In the genomic region with DNA sequence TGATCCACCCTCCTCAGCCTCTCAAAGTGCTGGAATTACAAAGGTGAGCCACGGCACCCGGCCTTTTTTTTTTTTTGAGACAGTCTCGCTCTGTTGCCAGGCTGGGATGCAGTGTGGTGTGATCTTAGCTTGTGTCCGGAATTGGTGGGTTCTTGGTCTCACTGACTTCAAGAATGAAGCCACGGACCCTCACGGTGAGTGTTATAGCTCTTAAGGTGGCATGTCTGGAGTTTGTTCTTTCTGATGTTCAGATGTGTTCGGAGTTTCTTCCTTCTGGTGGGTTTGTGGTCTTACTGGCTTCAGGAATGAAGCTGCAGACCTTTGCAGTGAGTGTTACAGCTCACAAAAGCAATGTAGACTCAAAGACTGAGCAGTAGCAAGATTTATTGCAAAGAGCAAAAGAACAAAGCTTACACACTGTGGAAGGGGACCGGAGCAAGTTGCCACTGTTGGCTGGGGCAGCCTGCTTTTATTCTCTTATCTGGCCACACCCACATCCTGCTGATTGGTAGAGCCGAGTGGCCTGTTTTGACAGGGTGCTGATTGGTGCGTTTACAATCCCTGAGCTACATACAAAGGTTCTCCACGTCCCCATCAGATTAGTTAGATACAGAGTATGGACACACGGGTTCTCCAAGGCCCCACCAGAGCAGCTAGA, we compare ENCODE assay signal across 8 cellular contexts.
DNase-seq lines count a peak whose midpoint lies in the region; ATAC-seq and TF ChIP-seq lines count a peak whose summit lies in the region.
"Not testable (repeated sequence)": the region's sequence is repeated elsewhere in the genome, so short reads cannot be mapped to it uniquely, and the experiment has no call there.

No MANE protein-coding gene starts in this region.

- H3K36me3 Mint-ChIP-seq in CD4-positive, alpha-beta memory T cell; WTC11: not testable (repeated sequence)
- peaks cover 54% of the 10 kb centered on the region for H3K36me3 Mint-ChIP-seq in activated T-cell treated with anti-CD3 and anti-CD28 coated beads, Interleukin-2, amount 50 U/mL, for 24 hours (ENCODE audit: low read depth)
- H3K36me3 Mint-ChIP-seq in activated naive CD8-positive, alpha-beta T cell treated with anti-CD3 and anti-CD28 coated beads for 36 hours: peaks cover 80% of the 10 kb centered on the region
- H3K36me3 Mint-ChIP-seq in stimulated activated naive CD8-positive, alpha-beta T cell treated with anti-CD3 and anti-CD28 coated beads, Interleukin-15, Interleukin-2, amounts not matched to agents 100 ng/mL and 50 ng/mL, for 24 hours (ENCODE audit: low read depth): peaks cover 57% of the 10 kb centered on the region

- intact Hi-C loops in CD4-positive, alpha-beta memory T cell (cut with micrococcal nuclease); OCI-LY7 (cut with micrococcal nuclease; ENCODE audit: unreplicated experiment): not testable (repeated sequence)

- H3K4me3 ChIP-seq in CD4-positive, alpha-beta memory T cell (ENCODE audit: low read length in 2 of 2); OCI-LY7 (ENCODE audit: low read depth, low read length, poor library complexity, severe bottlenecking); epithelial cell of esophagus (ENCODE audit: low read length); neutrophil (ENCODE audit: low read depth in 1 of 2, low read length in 1 of 2): not testable (repeated sequence)

- CTCF ChIA-PET in CD4-positive, alpha-beta memory T cell (lab: Charles Lee; ENCODE audit: partially characterized antibody): interaction anchor here (0.6 to 8.0 kb wide), 5 partner anchors 14 to 264 kb away, joined by 3 to 39 read pairs (median 3); no protein-coding TSS in a partner anchor
- CTCF ChIA-PET in OCI-LY7 (lab: Charles Lee; ENCODE audit: unreplicated experiment): not testable (repeated sequence)
- CTCF ChIA-PET in WTC11 (lab: Charles Lee): interaction anchor here (0.8 to 1.4 kb wide), 3 partner anchors 68 to 265 kb away, joined by 3 to 5 read pairs (median 4); no protein-coding TSS in a partner anchor

- DNase-seq in CD4-positive, alpha-beta memory T cell; OCI-LY7 (ENCODE audit: low spot score); WTC11 (ENCODE audit: low spot score); activated T-cell treated with anti-CD3 and anti-CD28 coated beads, Interleukin-2, amount 50 U/mL, for 24 hours: not testable (repeated sequence)
- DNase-seq in activated naive CD8-positive, alpha-beta T cell treated with anti-CD3 and anti-CD28 coated beads for 36 hours: peak; percentile 52
- DNase-seq in epithelial cell of esophagus (ENCODE audit: low read depth): peak; percentile 32

- not testable (repeated sequence) for H2AFZ ChIP-seq in OCI-LY7 (ENCODE audit: low read length)

- H3K4me2 ChIP-seq in OCI-LY7 (ENCODE audit: low read length): not testable (repeated sequence)

- not testable (repeated sequence) for H3K79me2 ChIP-seq in OCI-LY7 (ENCODE audit: insufficient read depth, low read depth, low read length)

- not testable (repeated sequence) for H3K27ac ChIP-seq in CD4-positive, alpha-beta memory T cell (ENCODE audit: low read depth, low read length); OCI-LY7 (ENCODE audit: low read depth, low read length, poor library complexity, severe bottlenecking)
- H3K27ac ChIP-seq in neutrophil: peak overlapping the region; percentile 95

- TSS peak; percentile 67 for BruUV-seq in OCI-LY7 (replicated peaks; lab: Mats Ljungman, UMichigan)

- H3K4me3 Mint-ChIP-seq in CD4-positive, alpha-beta memory T cell: peak overlapping the region in 2 of 8 donors; percentile 3 to 40
- H3K4me3 Mint-ChIP-seq in WTC11: not testable (repeated sequence)
- peak overlapping the region; percentile 46 for H3K4me3 Mint-ChIP-seq in activated T-cell treated with anti-CD3 and anti-CD28 coated beads, Interleukin-2, amount 50 U/mL, for 24 hours
- peak overlapping the region; percentile 22 for H3K4me3 Mint-ChIP-seq in activated naive CD8-positive, alpha-beta T cell treated with anti-CD3 and anti-CD28 coated beads for 36 hours
- peak overlapping the region; percentile 37 for H3K4me3 Mint-ChIP-seq in stimulated activated naive CD8-positive, alpha-beta T cell treated with anti-CD3 and anti-CD28 coated beads, Interleukin-15, Interleukin-2, amounts not matched to agents 100 ng/mL and 50 ng/mL, for 24 hours

- not testable (repeated sequence) for H3K27me3 ChIP-seq in CD4-positive, alpha-beta memory T cell (ENCODE audit: insufficient read depth, low read length); neutrophil

- H4K20me1 ChIP-seq in OCI-LY7 (ENCODE audit: insufficient read depth, low read length): not testable (repeated sequence)

- not testable (repeated sequence) for TF ChIP-seq CTCF in OCI-LY7 (conservative IDR thresholded peaks at IDR 0.05; ENCODE audit: low read length); WTC11 (IDR thresholded peaks at IDR 0.05); epithelial cell of esophagus (IDR thresholded peaks at IDR 0.05; ENCODE audit: insufficient read depth, low read depth, low read length, missing control alignments); neutrophil (IDR thresholded peaks at IDR 0.05)

- peaks cover 52 to 80% (median 64%) of the 10 kb centered on the region in 4 donors for H3K4me1 Mint-ChIP-seq in CD4-positive, alpha-beta memory T cell
- H3K4me1 Mint-ChIP-seq in WTC11: peaks cover 29% of the 10 kb centered on the region
- peaks cover 92% of the 10 kb centered on the region for H3K4me1 Mint-ChIP-seq in activated T-cell treated with anti-CD3 and anti-CD28 coated beads, Interleukin-2, amount 50 U/mL, for 24 hours (ENCODE audit: low read depth)
- peaks cover 81% of the 10 kb centered on the region for H3K4me1 Mint-ChIP-seq in activated naive CD8-positive, alpha-beta T cell treated with anti-CD3 and anti-CD28 coated beads for 36 hours
- H3K4me1 Mint-ChIP-seq in stimulated activated naive CD8-positive, alpha-beta T cell treated with anti-CD3 and anti-CD28 coated beads, Interleukin-15, Interleukin-2, amounts not matched to agents 100 ng/mL and 50 ng/mL, for 24 hours (ENCODE audit: low read depth): peaks cover 95% of the 10 kb centered on the region

- not testable (repeated sequence) for H3K9me3 ChIP-seq in CD4-positive, alpha-beta memory T cell (ENCODE audit: control insufficient read depth in 1 of 2, low read length in 2 of 2); OCI-LY7 (ENCODE audit: low read length); neutrophil

- ATAC-seq in WTC11: not testable (repeated sequence)

- not testable (repeated sequence) for H3K36me3 ChIP-seq in CD4-positive, alpha-beta memory T cell (ENCODE audit: insufficient read depth, low read length); OCI-LY7 (ENCODE audit: insufficient read depth, low read length); neutrophil

- not testable (repeated sequence) for H3K9me3 Mint-ChIP-seq in CD4-positive, alpha-beta memory T cell; WTC11; stimulated activated naive CD8-positive, alpha-beta T cell treated with anti-CD3 and anti-CD28 coated beads, Interleukin-15, Interleukin-2, amounts not matched to agents 100 ng/mL and 50 ng/mL, for 24 hours
- peaks cover 11% of the 10 kb centered on the region for H3K9me3 Mint-ChIP-seq in activated T-cell treated with anti-CD3 and anti-CD28 coated beads, Interleukin-2, amount 50 U/mL, for 24 hours
- H3K9me3 Mint-ChIP-seq in activated naive CD8-positive, alpha-beta T cell treated with anti-CD3 and anti-CD28 coated beads for 36 hours: peaks cover 43% of the 10 kb centered on the region

- POLR2A ChIA-PET in CD4-positive, alpha-beta memory T cell (lab: Charles Lee; ENCODE audit: partially characterized antibody): interaction anchor here (0.6 to 2.1 kb wide), 3 partner anchors 9 to 27 kb away, joined by 3 to 8 read pairs (median 3); no protein-coding TSS in a partner anchor
- POLR2A ChIA-PET in OCI-LY7 (lab: Charles Lee); WTC11 (lab: Charles Lee): not testable (repeated sequence)

- not testable (repeated sequence) for H3K9me2 ChIP-seq in OCI-LY7 (ENCODE audit: insufficient read depth, low read length)

- H3K4me1 ChIP-seq in CD4-positive, alpha-beta memory T cell (ENCODE audit: insufficient read depth, low read length): peaks cover 50% of the 10 kb centered on the region
- H3K4me1 ChIP-seq in OCI-LY7 (ENCODE audit: insufficient read depth, low read length, poor library complexity, severe bottlenecking) (peaks cover 27% of the 10 kb centered on the region), neutrophil (ENCODE audit: control insufficient read depth in 1 of 2, insufficient read depth in 1 of 2, low read depth in 1 of 2, low read length in 1 of 2) (peaks cover 47 to 53% of the 10 kb centered on the region in 2 experiments)

- H3K27ac Mint-ChIP-seq in CD4-positive, alpha-beta memory T cell: peak overlapping the region; percentile 25 to 90 (median 63)
- not testable (repeated sequence) for H3K27ac Mint-ChIP-seq in WTC11
- H3K27ac Mint-ChIP-seq in activated T-cell treated with anti-CD3 and anti-CD28 coated beads, Interleukin-2, amount 50 U/mL, for 24 hours: peak overlapping the region; percentile 96
- H3K27ac Mint-ChIP-seq in activated naive CD8-positive, alpha-beta T cell treated with anti-CD3 and anti-CD28 coated beads for 36 hours: peak overlapping the region; percentile 98
- peak overlapping the region; percentile 97 for H3K27ac Mint-ChIP-seq in stimulated activated naive CD8-positive, alpha-beta T cell treated with anti-CD3 and anti-CD28 coated beads, Interleukin-15, Interleukin-2, amounts not matched to agents 100 ng/mL and 50 ng/mL, for 24 hours

- not testable (repeated sequence) for H3K27me3 Mint-ChIP-seq in CD4-positive, alpha-beta memory T cell; WTC11 (ENCODE audit: low read depth); activated T-cell treated with anti-CD3 and anti-CD28 coated beads, Interleukin-2, amount 50 U/mL, for 24 hours; activated naive CD8-positive, alpha-beta T cell treated with anti-CD3 and anti-CD28 coated beads for 36 hours; stimulated activated naive CD8-positive, alpha-beta T cell treated with anti-CD3 and anti-CD28 coated beads, Interleukin-15, Interleukin-2, amounts not matched to agents 100 ng/mL and 50 ng/mL, for 24 hours

TF ChIP-seq in WTC11, 78 proteins besides CTCF, POLR2A, EP300 and RAD21:
- TF ChIP-seq NFYB (CRISPR knock-in tag; conservative IDR thresholded peaks at IDR 0.05; ENCODE audit: low read depth): peak; percentile 51; the same call in 1 of the 2 replicates
